ENCODE assay signal across 27 cellular contexts in genomic region chr22:17744430-17744829, GRCh38. TPM values are rescaled to one million over a fixed set of nuclear protein-coding genes. Genes with fewer than 3 reads are reported as not detected.
DNase-seq lines count a peak whose midpoint lies in the region; ATAC-seq, FAIRE-seq and TF ChIP-seq lines count a peak whose summit lies in the region.
"Had no signal": no experiment of that assay in that cellular context is flagged by ENCODE, and none has a peak within 500 bp of the region (broad histone marks: within the 10 kb centered on the region; RNA-seq: fewer than 3 reads in every experiment).

No MANE protein-coding gene starts in this region.

- no peaks in the 10 kb centered on the region for H3K79me2 ChIP-seq in H1 (ENCODE audit: control insufficient read depth in 1 of 2, insufficient read depth in 2 of 2, low read length in 2 of 2)
- H3K79me2 ChIP-seq in parathyroid adenoma: no peaks in the 10 kb centered on the region

- H3K23me2 ChIP-seq in H1 (ENCODE audit: low read depth, low read length): peaks cover 2% of the 10 kb centered on the region; the same call in 1 of the 2 replicates

- peaks cover 4% of the 10 kb centered on the region for H3K4me1 Mint-ChIP-seq in activated T-helper 17 cell treated with anti-CD3 and anti-CD28 coated beads, Interleukin-2, amount 50 U/mL, for 72 hours

- no peak overlapping the region for H3K27ac Mint-ChIP-seq in activated T-helper 17 cell treated with anti-CD3 and anti-CD28 coated beads, Interleukin-2, amount 50 U/mL, for 72 hours
- H3K27ac Mint-ChIP-seq: activated naive CD4-positive, alpha-beta T cell treated with anti-CD3 and anti-CD28 coated beads for 36 hours; activated T-cell treated with anti-CD3 and anti-CD28 coated beads, Interleukin-2, amount 50 U/mL, for 72 hours; T-helper 2 cell treated with Interferon-gamma antibody and Interleukin-4, amounts not matched to agents 5 μg/mL and 100 μg/mL, for 36 hours had no signal

- H3K27ac ChIP-seq in H1 (ENCODE audit: low read depth, low read length) (no peak overlapping the region), parathyroid adenoma (no peak overlapping the region)
- H3K27ac ChIP-seq: 22Rv1, gastroesophageal sphincter, upper lobe of right lung, VCaP had no signal

- H3K4me3 ChIP-seq in H1 (ENCODE audit: extremely low read depth in 1 of 4, insufficient read depth in 2 of 4, low read depth in 3 of 4, low read length in 4 of 4) (no peak overlapping the region), parathyroid adenoma (ENCODE audit: low read depth, low read length) (no peak overlapping the region)
- H3K4me3 ChIP-seq: gastroesophageal sphincter, upper lobe of right lung had no signal

- H4K20me1 ChIP-seq in H1 (replicated peaks in 1 of 2; ENCODE audit: control insufficient read depth in 1 of 2, insufficient read depth in 2 of 2, low read length in 2 of 2): peaks cover 2 to 3% of the 10 kb centered on the region in 2 experiments

- H3K36me3 ChIP-seq in H1 (ENCODE audit: control insufficient read depth in 2 of 4, insufficient read depth in 4 of 4, low read length in 3 of 4) (no peaks in the 10 kb centered on the region), parathyroid adenoma (ENCODE audit: control insufficient read depth, insufficient read depth, low read length) (no peaks in the 10 kb centered on the region)
- H3K36me3 ChIP-seq: upper lobe of right lung had no signal

- FAIRE-seq in H1 (lab: Jason Lieb, UNC): no peak

- H3K27me3 Mint-ChIP-seq in activated T-helper 17 cell treated with anti-CD3 and anti-CD28 coated beads, Interleukin-2, amount 50 U/mL, for 72 hours: no peaks in the 10 kb centered on the region

- no peak overlapping the region for H3K4me2 ChIP-seq in H1 (ENCODE audit: insufficient read depth in 1 of 2, low read depth in 2 of 2, low read length in 2 of 2)
- H3K4me2 ChIP-seq in parathyroid adenoma (ENCODE audit: low read length): no peak overlapping the region
- H3K4me2 ChIP-seq: SK-N-SH had no signal

- 0 out of 2 replicates have a peak overlapping the region, but pooled peaks have one; percentile 52 for H2BK5ac ChIP-seq in H1 (ENCODE audit: low read depth, low read length)

- TF ChIP-seq EP300 in H1 (IDR thresholded peaks at IDR 0.05; ENCODE audit: borderline replicate concordance in 1 of 2, low read depth in 2 of 2, low read length in 2 of 2): no peak

- no peak overlapping the region for H3K23ac ChIP-seq in H1 (ENCODE audit: insufficient read length)

- no peak overlapping the region for H3K4ac ChIP-seq in H1 (replicated peaks; ENCODE audit: insufficient read length, low read depth, low read length)

- H4K5ac ChIP-seq in H1 (ENCODE audit: insufficient read length, low read depth, low read length): no peak overlapping the region

- CTCF ChIA-PET in H1 (lab: Charles Lee; ENCODE audit: partially characterized antibody): interaction anchor here (1.2 to 12.0 kb wide), 11 partner anchors 9 to 335 kb away, joined by 3 to 174 read pairs (median 24); no protein-coding TSS in a partner anchor

- no peak for TF ChIP-seq RAD21 in H1 (IDR thresholded peaks at IDR 0.05 in 1 of 2, conservative IDR thresholded peaks at IDR 0.05 in 1 of 2; ENCODE audit: low read depth in 2 of 2, low read length in 2 of 2)

- TF ChIP-seq CTCF in H1 (IDR thresholded peaks at IDR 0.05; ENCODE audit: control extremely low read depth in 1 of 3, insufficient read depth in 1 of 3, low read depth in 1 of 3, low read length in 3 of 3): no peak
- no peak for TF ChIP-seq CTCF in parathyroid adenoma (IDR thresholded peaks at IDR 0.05)

- H2AK5ac ChIP-seq in H1 (ENCODE audit: low read depth, low read length): no peak overlapping the region

- no peak overlapping the region for H4K8ac ChIP-seq in H1 (ENCODE audit: extremely low read depth, insufficient read depth, low read length)

- no peak overlapping the region for H2BK120ac ChIP-seq in H1 (replicated peaks; ENCODE audit: low read depth, low read length)

- no peak for ATAC-seq in activated T-helper 17 cell treated with anti-CD3 and anti-CD28 coated beads, Interleukin-2, amount 50 U/mL, for 72 hours (replicated peaks)
- ATAC-seq: activated T-cell treated with anti-CD3 and anti-CD28 coated beads, Interleukin-2, amount 50 U/mL, for 72 hours; gastroesophageal sphincter; left ventricle myocardium superior; upper lobe of right lung had no signal

- no peak overlapping the region for H3K4me3 Mint-ChIP-seq in activated T-helper 17 cell treated with anti-CD3 and anti-CD28 coated beads, Interleukin-2, amount 50 U/mL, for 72 hours
- H3K4me3 Mint-ChIP-seq: activated naive CD4-positive, alpha-beta T cell treated with anti-CD3 and anti-CD28 coated beads for 36 hours; activated T-cell treated with anti-CD3 and anti-CD28 coated beads, Interleukin-2, amount 50 U/mL, for 72 hours; T-helper 2 cell treated with Interferon-gamma antibody and Interleukin-4, amounts not matched to agents 5 μg/mL and 100 μg/mL, for 36 hours had no signal

- no peak overlapping the region for H4K91ac ChIP-seq in H1 (replicated peaks; ENCODE audit: insufficient read length, low read length)

- no peak overlapping the region for H3K18ac ChIP-seq in H1 (ENCODE audit: extremely low read depth, low read length)

- H3K4me1 ChIP-seq in H1 (replicated peaks in 1 of 4; ENCODE audit: control insufficient read depth in 3 of 4, insufficient read depth in 4 of 4, low read length in 3 of 4) (peaks cover 0 to 7% (median 4%) of the 10 kb centered on the region in 4 experiments; a peak in 5 of 7 replicates), parathyroid adenoma (peaks cover 4% of the 10 kb centered on the region)
- H3K4me1 ChIP-seq: upper lobe of right lung had no signal

- H2BK15ac ChIP-seq in H1 (ENCODE audit: low read length): 0 out of 2 replicates have a peak overlapping the region, but pooled peaks have one; percentile 72

- no peak overlapping the region for H3K14ac ChIP-seq in H1 (ENCODE audit: insufficient read length)

- H2AFZ ChIP-seq in H1 (ENCODE audit: low read length): no peak overlapping the region
- H2AFZ ChIP-seq in parathyroid adenoma: peak overlapping the region; percentile 50

- H3K9ac ChIP-seq in H1 (replicated peaks in 1 of 4; ENCODE audit: extremely low read depth in 1 of 4, low read depth in 3 of 4, low read length in 3 of 4) (no peak overlapping the region), parathyroid adenoma (no peak overlapping the region)
- H3K9ac ChIP-seq: SK-N-SH had no signal

- POLR2A ChIA-PET in H1 (lab: Charles Lee; ENCODE audit: partially characterized antibody): interaction anchor here (0.9 to 2.6 kb wide), 3 partner anchors 28 to 356 kb away, joined by 3 to 13 read pairs (median 9); partner anchors contain the start of gene BID

- H3K9me3 ChIP-seq in H1 (ENCODE audit: insufficient read depth in 2 of 2, low read depth in 1 of 2, low read length in 1 of 2) (no peaks in the 10 kb centered on the region), parathyroid adenoma (ENCODE audit: control insufficient read depth, low read length) (no peaks in the 10 kb centered on the region)
- H3K9me3 ChIP-seq: gastroesophageal sphincter, SK-N-SH, upper lobe of right lung had no signal

- peak; percentile 16 for DNase-seq in DMS79 treated with DMSO at 0.1 percent for 48 hours (lab: John Stamatoyannopoulos, UW)
- DNase-seq in DMS79 (lab: John Stamatoyannopoulos, UW): no peak
- DNase-seq in NCI-H524 treated with DMSO at 0.1 percent for 48 hours (lab: John Stamatoyannopoulos, UW): peak; percentile 39
- no peak for DNase-seq in H1 (ENCODE audit: low read depth in 1 of 2, low spot score in 2 of 2)
- DNase-seq in NCI-H2107 (lab: John Stamatoyannopoulos, UW): no peak
- DNase-seq in NCI-H345 treated with DMSO at 0.1 percent for 48 hours (lab: John Stamatoyannopoulos, UW; ENCODE audit: unreplicated experiment): no peak
- DNase-seq: activated CD4-positive, alpha-beta T cell treated with anti-CD3 and anti-CD28 coated beads for 48 hours; activated naive CD4-positive, alpha-beta T cell treated with anti-CD3 and anti-CD28 coated beads for 36 hours; activated T-cell treated with anti-CD3 and anti-CD28 coated beads, Interleukin-2, amount 50 U/mL, for 72 hours; amygdala; cortex of kidney; DMS53; GF-D8; hippocampal formation; Kasumi-1; left ventricle myocardium superior; NCI-H2081 treated with DMSO at 0.1 percent for 48 hours; NCI-H446 treated with DMSO at 0.1 percent for 48 hours; SK-N-SH; stimulated activated CD4-positive, alpha-beta T cell treated with anti-CD3 and anti-CD28 coated beads, Interleukin-1b, Interleukin-23, amount 100 ng/mL, for 48 hours; upper lobe of right lung had no signal

- H2BK12ac ChIP-seq in H1 (ENCODE audit: low read depth, low read length): no peak overlapping the region

- H3K79me1 ChIP-seq in H1 (ENCODE audit: low read depth, low read length): no peaks in the 10 kb centered on the region

- H3K56ac ChIP-seq in H1 (replicated peaks; ENCODE audit: insufficient read length, low read depth, low read length): no peak overlapping the region

- no peaks in the 10 kb centered on the region for H3K9me3 Mint-ChIP-seq in activated T-helper 17 cell treated with anti-CD3 and anti-CD28 coated beads, Interleukin-2, amount 50 U/mL, for 72 hours
- H3K9me3 Mint-ChIP-seq: activated naive CD4-positive, alpha-beta T cell treated with anti-CD3 and anti-CD28 coated beads for 36 hours; activated T-cell treated with anti-CD3 and anti-CD28 coated beads, Interleukin-2, amount 50 U/mL, for 72 hours; T-helper 2 cell treated with Interferon-gamma antibody and Interleukin-4, amounts not matched to agents 5 μg/mL and 100 μg/mL, for 36 hours had no signal

- no peak overlapping the region for H2BK20ac ChIP-seq in H1 (ENCODE audit: low read length)

- TF ChIP-seq POLR2A in H1 (IDR thresholded peaks at IDR 0.05; ENCODE audit: control extremely low read depth in 1 of 2, low read depth in 2 of 2, low read length in 2 of 2): no peak

- WGBS in H1 (ENCODE audit: extremely low coverage in 1 of 2, insufficient coverage in 1 of 2, insufficient read length in 1 of 2, insufficient replicate concordance in 2 of 2, low coverage in 1 of 2, low lambda C conversion rate in 2 of 2, missing lambda C conversion rate in 1 of 2), 2 experiments: 87% methylated on average over 7 of the region's 7 CpGs; no CpG with 5 or more reads in 1 of the 2 experiments

- H3K27me3 ChIP-seq in H1 (replicated peaks in 1 of 4; ENCODE audit: control insufficient read depth in 3 of 4, extremely low read depth in 1 of 4, insufficient read depth in 3 of 4, low read length in 3 of 4): no peaks in the 10 kb centered on the region
- H3K27me3 ChIP-seq in parathyroid adenoma (ENCODE audit: control insufficient read depth, insufficient read depth, low read length): no peaks in the 10 kb centered on the region
- H3K27me3 ChIP-seq: gastroesophageal sphincter, upper lobe of right lung had no signal

- H3K36me3 Mint-ChIP-seq in activated T-helper 17 cell treated with anti-CD3 and anti-CD28 coated beads, Interleukin-2, amount 50 U/mL, for 72 hours (ENCODE audit: low read depth): no peaks in the 10 kb centered on the region

RNA-seq across cellular contexts. Expression of gene BID, which starts 29.8 kb away (rescaled TPM):
- total RNA-seq in H1 (2021; fragmentation: NEBNext Ultra II Directional; extraction: Animal tissue kit (Norgen Biotek cat#: 25700)): 39.3 and 41.6 TPM in 2 replicates
- polyA plus RNA-seq in H1 (2011; rRNA removed): 114 and 133 TPM in 2 replicates
- polyA plus RNA-seq in H1 (2011; cell fraction: cytosol; rRNA removed): 90.6 TPM
- 66.4 TPM for polyA plus RNA-seq in H1 (2011; cell fraction: nucleus; rRNA removed)
- polyA plus RNA-seq in H1 (2012, experiment 1 of 2): 33.0 to 44.6 TPM (median 43.2 TPM) in 4 replicates
- polyA plus RNA-seq in H1 (2012, experiment 2 of 2): 24.4 TPM
- polyA plus RNA-seq in H1 (2013, experiment 1 of 2): 52.8 TPM
- polyA plus RNA-seq in H1 (2013, experiment 2 of 2): 53.5 TPM
- 15.5 and 15.6 TPM in 2 replicates for polyA minus RNA-seq in H1 (2011; rRNA and poly(A)+ RNA removed)
- 29.1 TPM for polyA minus RNA-seq in H1 (2011; cell fraction: cytosol; rRNA and poly(A)+ RNA removed)
- 14.9 TPM for polyA minus RNA-seq in H1 (2011; cell fraction: nucleus; rRNA and poly(A)+ RNA removed)
- 10 to 100 TPM in 1 of 2 donors, 1 to 10 TPM in 1; 6.2 to 19.2 TPM for total RNA-seq in activated T-helper 17 cell treated with anti-CD3 and anti-CD28 coated beads, Interleukin-2, amount 50 U/mL, for 72 hours

Comparison
In these comparisons a context has a peak if more than half of its experiments do, and no peak if none do; other contexts are left out.
1. DNase-seq: peak in DMS79 treated with DMSO at 0.1 percent for 48 hours (single experiment) and NCI-H524 treated with DMSO at 0.1 percent for 48 hours (single experiment); none in DMS79 (single experiment), H1 (0 of 2), NCI-H2107 (single experiment) and NCI-H345 treated with DMSO at 0.1 percent for 48 hours (single experiment).